Comparison of ENCODE assay signal across 21 cellular contexts in the genomic region with DNA sequence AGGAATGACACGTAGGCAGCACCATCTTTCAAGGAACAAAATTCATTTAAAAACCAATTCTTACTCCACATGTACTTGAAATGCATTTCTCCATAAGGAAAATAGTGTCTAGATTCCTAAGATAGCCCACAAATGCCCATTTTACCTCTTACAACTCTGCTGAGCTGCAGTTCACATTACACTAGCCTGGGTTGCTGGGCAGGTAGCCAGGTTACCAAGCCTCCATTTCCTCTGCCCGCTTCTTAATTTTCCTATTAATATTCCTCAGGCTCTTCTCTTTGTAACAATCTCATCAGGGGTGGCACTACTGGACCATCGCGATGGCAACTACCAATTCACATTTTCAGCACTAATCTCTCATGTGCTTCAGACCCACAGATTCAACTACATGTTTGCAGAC. TPM values are rescaled to one million over a fixed set of nuclear protein-coding genes. Genes with fewer than 3 reads are reported as not detected.
DNase-seq lines count a peak whose midpoint lies in the region; ATAC-seq and TF ChIP-seq lines count a peak whose summit lies in the region.
"Had no signal": no experiment of that assay in that cellular context is flagged by ENCODE, and none has a peak within 500 bp of the region (broad histone marks: within the 10 kb centered on the region; RNA-seq: fewer than 3 reads in every experiment).

No MANE protein-coding gene starts in this region.

- H3K4me1 ChIP-seq in heart right ventricle = peaks cover 0 to 93% (median 59%) of the 10 kb centered on the region in 9 donors

- H3K27ac ChIP-seq in heart right ventricle = peak overlapping the region in 7 of 10 donors; percentile 42 to 83 (median 59)
- H3K27ac ChIP-seq: psoas muscle had no signal

- intact Hi-C loops in heart right ventricle (cut with DNase I) (loop anchor here in 2 of 10 donors (2.0 to 10.0 kb wide), 2 partner anchors 97 to 119 kb away; no protein-coding TSS in a partner anchor), Right ventricle myocardium superior (cut with DNase I) (loop anchor here (5.0 kb wide), 1 partner anchor 101 kb away; no protein-coding TSS in a partner anchor)

- DNase-seq in heart right ventricle (no peak), Right ventricle myocardium superior (no peak), NCI-H2196 treated with DMSO at 0.1 percent for 48 hours (lab: John Stamatoyannopoulos, UW; ENCODE audit: unreplicated experiment) (peak; percentile 40), fibroblast of the aortic adventitia (ENCODE audit: low read depth) (peak; percentile 38), HK-2 (ENCODE audit: unreplicated experiment) (no peak), MV-4-11 (lab: John Stamatoyannopoulos, UW) (no peak), GDM1 (lab: John Stamatoyannopoulos, UW) (no peak)
- DNase-seq: activated CD4-positive, CD25-positive, alpha-beta regulatory T cell; activated naive CD4-positive, alpha-beta T cell treated with anti-CD3 and anti-CD28 coated beads for 36 hours; activated T-cell treated with anti-CD3 and anti-CD28 coated beads, Interleukin-2, amount 50 U/mL, for 48 hours; caudate nucleus; CD4-positive, CD25-positive, alpha-beta regulatory T cell; immature natural killer cell; KG1; NCI-H1092; NCI-H2029 treated with DMSO at 0.1 percent for 48 hours; NCI-H526 treated with DMSO at 0.1 percent for 48 hours; psoas muscle; stimulated activated CD4-positive, alpha-beta T cell treated with anti-CD3 and anti-CD28 coated beads, Interleukin-2, amount 100 ng/mL, for 24 hours; T1000 had no signal

- peaks cover 0 to 13% (median 0%) of the 10 kb centered on the region in 9 donors for H3K36me3 ChIP-seq in heart right ventricle

- 67 to 73% methylated on average over 4 of the region's 4 CpGs for WGBS in heart right ventricle, 2 donors

- H3K4me3 ChIP-seq in heart right ventricle (no peak overlapping the region), fibroblast of the aortic adventitia (ENCODE audit: low read depth, low read length) (peak overlapping the region; percentile 0)
- H3K4me3 ChIP-seq: psoas muscle had no signal

- H3K9me3 ChIP-seq in heart right ventricle = no peaks in the 10 kb centered on the region
- H3K9me3 ChIP-seq: psoas muscle had no signal

- peak in 2 of 8 donors; percentile 15 to 27 for ATAC-seq in heart right ventricle
- ATAC-seq in Right ventricle myocardium superior (ENCODE audit: poor library complexity) = no peak
- ATAC-seq: stimulated activated memory B cell treated with anti-CD40 and anti-IgM and Interleukin-4, amounts not matched to agents 10 μg/mL and 1 μg/mL and 100 μg/mL, for 72 hours had no signal

- no peak for TF ChIP-seq CTCF in heart right ventricle (IDR thresholded peaks at IDR 0.05)
- TF ChIP-seq CTCF in fibroblast of the aortic adventitia (IDR thresholded peaks at IDR 0.05; ENCODE audit: insufficient read depth, low read length) = no peak

- no peaks in the 10 kb centered on the region for H3K27me3 ChIP-seq in heart right ventricle

RNA-seq across cellular contexts. Expression of gene ATP13A3, which starts 10.8 kb away (rescaled TPM):
- total RNA-seq in heart right ventricle (100 to 1,000 TPM in 5 of 10 donors, 10 to 100 TPM in 5; 60.3 to 195 (median 109) TPM), Right ventricle myocardium superior (60.4 TPM), fibroblast of the aortic adventitia (ENCODE audit: low replicate concordance) (448 and 494 TPM in 2 replicates)
- 10 to 100 TPM; 31.0 to 45.9 TPM for polyA plus RNA-seq in heart right ventricle

Comparison
In these comparisons a context has a peak if more than half of its experiments do, and no peak if none do; other contexts are left out.
1. DNase-seq: peak in NCI-H2196 treated with DMSO at 0.1 percent for 48 hours (single experiment) and fibroblast of the aortic adventitia (single experiment); none in heart right ventricle (0 of 2), Right ventricle myocardium superior (single experiment), HK-2 (single experiment), MV-4-11 (single experiment) and GDM1 (single experiment).